In the genomic region with DNA sequence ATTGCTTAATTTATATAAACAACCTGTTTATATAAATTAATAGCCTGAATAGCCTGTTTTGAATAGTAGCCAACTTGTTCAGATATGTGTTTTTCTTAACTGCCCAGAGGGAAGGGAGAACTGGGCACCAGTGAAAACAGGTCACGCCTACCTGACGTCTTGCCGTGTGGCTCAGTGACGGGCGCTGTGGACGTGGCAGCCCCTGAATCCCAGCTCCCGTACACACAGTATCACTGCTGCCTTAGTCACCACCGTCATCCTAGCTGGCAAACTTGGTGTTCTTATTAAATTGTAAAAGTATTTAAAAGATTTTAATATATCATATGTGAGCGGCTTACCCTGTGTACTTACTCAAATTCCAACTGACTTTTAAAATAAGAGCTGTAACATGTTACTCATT, we compare ENCODE assay signal across 16 cellular contexts.
"Had no signal": no experiment of that assay in that cellular context is flagged by ENCODE, and none has a peak within 500 bp of the region (broad histone marks: within the 10 kb centered on the region; RNA-seq: fewer than 3 reads in every experiment).

No MANE protein-coding gene starts in this region.

- H3K36me3 ChIP-seq: colonic mucosa, uterus had no signal

- H3K27ac ChIP-seq: colonic mucosa, heart left ventricle, suprapubic skin, tibial artery, upper lobe of left lung, uterus had no signal

- H3K27me3 ChIP-seq: colonic mucosa, heart left ventricle, suprapubic skin, tibial artery, upper lobe of left lung, uterus had no signal

- DNase-seq: effector CD4-positive, alpha-beta T cell; endodermal cell; erythroblast; heart left ventricle; hippocampal formation; mammary epithelial cell; nephron progenitor cell; small intestine; stimulated activated CD4-positive, alpha-beta T cell treated with anti-CD3 and anti-CD28 coated beads, Interleukin-12 subunit alpha, Interleukin-12 subunit beta, amount 100 ng/mL, for 4 hours; stimulated activated naive CD4-positive, alpha-beta T cell treated with Interleukin-2 at 50 U/mL for 16 hours; tibial artery; uterus had no signal

- ATAC-seq: heart left ventricle, right cardiac atrium had no signal

- H3K9me3 ChIP-seq: colonic mucosa, heart left ventricle, suprapubic skin, tibial artery, upper lobe of left lung, uterus had no signal

- H3K4me1 ChIP-seq: colonic mucosa, tibial artery, uterus had no signal

- H3K4me3 ChIP-seq: colonic mucosa, heart left ventricle, suprapubic skin, tibial artery, upper lobe of left lung, uterus had no signal
